Comparison of ENCODE assay signal across 8 cellular contexts in the genomic region with DNA sequence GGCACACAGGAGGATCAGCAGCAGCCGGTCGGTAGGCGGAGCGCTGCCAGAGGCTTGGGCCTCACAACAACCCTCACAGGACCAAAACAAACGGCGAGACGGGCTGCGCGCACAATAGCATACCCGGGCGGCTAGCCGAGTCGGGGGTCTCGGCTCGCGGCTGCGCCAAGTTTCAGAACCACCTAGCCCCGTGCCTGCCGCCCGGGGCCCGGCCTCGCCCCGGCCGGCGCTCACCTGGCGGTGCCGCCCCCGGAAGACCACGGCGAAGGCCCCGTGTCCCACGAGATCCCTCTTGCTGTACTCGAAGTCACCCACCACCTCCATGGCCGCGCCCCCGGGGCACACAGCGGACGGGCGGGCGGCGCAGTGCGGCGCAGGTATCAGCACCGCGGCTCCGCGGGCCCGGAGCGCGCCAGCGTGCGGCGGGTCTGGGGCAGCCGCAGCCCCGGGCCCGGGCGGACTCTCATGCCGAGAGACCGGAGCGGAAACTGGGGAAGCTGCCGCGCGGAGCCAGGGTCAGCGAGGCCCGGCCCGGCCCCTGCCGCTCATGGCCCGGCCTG. TPM values are rescaled to one million over a fixed set of nuclear protein-coding genes. Genes with fewer than 3 reads are reported as not detected.
DNase-seq lines count a peak whose midpoint lies in the region; ATAC-seq and TF ChIP-seq lines count a peak whose summit lies in the region.

No MANE protein-coding gene starts in this region.

- ATAC-seq in GM19025 (IDR thresholded peaks at IDR 0.05; ENCODE audit: low read depth, unreplicated experiment) (peak; percentile 42), GM21737 (IDR thresholded peaks at IDR 0.05; ENCODE audit: unreplicated experiment) (no peak)

- peaks cover 11% of the 10 kb centered on the region for H3K4me1 Mint-ChIP-seq in T-helper 2 cell treated with Interferon-gamma antibody and Interleukin-4, amounts not matched to agents 5 μg/mL and 100 μg/mL, for 36 hours (ENCODE audit: low read depth)
- peaks cover 34% of the 10 kb centered on the region for H3K4me1 Mint-ChIP-seq in brain

- DNase-seq in AG04450 (ENCODE audit: low read depth, low spot score) (no peak), LHCN-M2 (ENCODE audit: low read depth) (peak; percentile 52), iPS DF 19.7 (ENCODE audit: low read depth, low spot score) (peak; percentile 56), putamen (ENCODE audit: low spot score) (peak; percentile 64)
- DNase-seq in T-helper 2 cell treated with Interferon-gamma antibody and Interleukin-4, amounts not matched to agents 5 μg/mL and 100 μg/mL, for 36 hours (ENCODE audit: low spot score) = peak; percentile 48

- CTCF ChIA-PET in AG04450 (lab: Charles Lee) = no interaction called here

- peak overlapping the region; percentile 83 for H3K27ac Mint-ChIP-seq in T-helper 2 cell treated with Interferon-gamma antibody and Interleukin-4, amounts not matched to agents 5 μg/mL and 100 μg/mL, for 36 hours
- peak overlapping the region; percentile 60 to 93 (median 89) for H3K27ac Mint-ChIP-seq in brain

- POLR2A ChIA-PET in AG04450 (lab: Yijun Ruan, JAX) = no interaction called here

- H3K27ac ChIP-seq in AG04450 (ENCODE audit: low read depth, low read length) = no peak overlapping the region

- H3K4me3 ChIP-seq in AG04450 (ENCODE audit: low read depth, low read length) = peak overlapping the region; percentile 73

- no peaks in the 10 kb centered on the region for H3K27me3 ChIP-seq in AG04450 (ENCODE audit: control insufficient read depth, insufficient read depth, low read length)

- H3K27me3 Mint-ChIP-seq in T-helper 2 cell treated with Interferon-gamma antibody and Interleukin-4, amounts not matched to agents 5 μg/mL and 100 μg/mL, for 36 hours (ENCODE audit: low read depth) = no peaks in the 10 kb centered on the region
- no peaks in the 10 kb centered on the region for H3K27me3 Mint-ChIP-seq in brain

- peak overlapping the region; percentile 85 for H3K4me3 Mint-ChIP-seq in T-helper 2 cell treated with Interferon-gamma antibody and Interleukin-4, amounts not matched to agents 5 μg/mL and 100 μg/mL, for 36 hours
- peak overlapping the region; percentile 88 to 94 (median 91) for H3K4me3 Mint-ChIP-seq in brain

- peaks cover 2% of the 10 kb centered on the region for H3K36me3 Mint-ChIP-seq in T-helper 2 cell treated with Interferon-gamma antibody and Interleukin-4, amounts not matched to agents 5 μg/mL and 100 μg/mL, for 36 hours (ENCODE audit: low read depth)
- H3K36me3 Mint-ChIP-seq in brain = peaks cover 24% of the 10 kb centered on the region

- no peaks in the 10 kb centered on the region for H3K9me3 Mint-ChIP-seq in T-helper 2 cell treated with Interferon-gamma antibody and Interleukin-4, amounts not matched to agents 5 μg/mL and 100 μg/mL, for 36 hours
- H3K9me3 Mint-ChIP-seq in brain = no peaks in the 10 kb centered on the region

- no peaks in the 10 kb centered on the region; the same call in 1 of the 2 replicates for H3K9me3 ChIP-seq in AG04450 (ENCODE audit: control insufficient read depth, insufficient read depth, low read length)

- TF ChIP-seq CTCF in AG04450 (IDR thresholded peaks at IDR 0.05; ENCODE audit: low read depth, low read length) (peak; percentile 55), brain (conservative IDR thresholded peaks at IDR 0.05) (peak in 1 of 2 experiments; percentile 38)

RNA-seq across cellular contexts. Expression of a gene that starts 0.6 kb away (rescaled TPM):
- polyA plus RNA-seq in AG04450 (2011; rRNA removed) (33.0 and 33.9 TPM in 2 replicates), brain (ENCODE audit: insufficient read depth, low read depth, low replicate concordance) (24.9 TPM)
- polyA minus RNA-seq in AG04450 (2011; rRNA and poly(A)+ RNA removed) = 34.5 and 44.8 TPM in 2 replicates
- total RNA-seq in LHCN-M2 (2014; rRNA removed) = 12.4 TPM in 2 replicates
- polyA plus RNA-seq in LHCN-M2 (2012) = 5.7 TPM
